In genomic region chr7:15461576-15461975, GRCh38 we compare ENCODE assay signal across 12 cellular contexts.
DNase-seq lines count a peak whose midpoint lies in the region; ATAC-seq, FAIRE-seq and TF ChIP-seq lines count a peak whose summit lies in the region.
"Had no signal": no experiment of that assay in that cellular context is flagged by ENCODE, and none has a peak within 500 bp of the region (broad histone marks: within the 10 kb centered on the region; RNA-seq: fewer than 3 reads in every experiment).

No MANE protein-coding gene starts in this region.

- no peak overlapping the region for H3K9ac ChIP-seq in endothelial cell of umbilical vein (replicated peaks; ENCODE audit: extremely low read depth, insufficient read depth, low read length)

- FAIRE-seq in endothelial cell of umbilical vein (lab: Jason Lieb, UNC) = no peak

- peak overlapping the region; percentile 45 for H3K27ac Mint-ChIP-seq in osteocyte (ENCODE audit: unreplicated experiment)
- H3K27ac Mint-ChIP-seq: naive B cell had no signal

- H3K9me3 ChIP-seq in endothelial cell of umbilical vein (replicated peaks; ENCODE audit: control insufficient read depth, insufficient read depth, low read length) (no peaks in the 10 kb centered on the region), upper lobe of right lung (no peaks in the 10 kb centered on the region)
- H3K9me3 ChIP-seq: spleen had no signal

- H2AFZ ChIP-seq in endothelial cell of umbilical vein (ENCODE audit: low read depth, low read length) = peak overlapping the region; percentile 37

- intact Hi-C loops in endothelial cell of umbilical vein (cut with micrococcal nuclease) (no loop called here), upper lobe of right lung (cut with DNase I) (no loop called here)

- H3K4me3 ChIP-seq in endothelial cell of umbilical vein (replicated peaks in 1 of 3; ENCODE audit: insufficient read depth in 1 of 3, low read depth in 1 of 3, low read length in 3 of 3) = no peak overlapping the region
- H3K4me3 ChIP-seq in upper lobe of right lung = no peak overlapping the region
- H3K4me3 ChIP-seq: spleen had no signal

- H3K27ac ChIP-seq in endothelial cell of umbilical vein (ENCODE audit: insufficient read depth, low read depth, low read length) (no peak overlapping the region), upper lobe of right lung (no peak overlapping the region)
- H3K27ac ChIP-seq: spleen had no signal

- no TSS peak for BruUV-seq in endothelial cell of umbilical vein (replicated peaks; lab: Mats Ljungman, UMichigan)

- dilution Hi-C loops in endothelial cell of umbilical vein (cut with MboI; ENCODE audit: extremely low pct_ligation_motif_present, low sequenced_read_pairs) = no loop called here

- no peaks in the 10 kb centered on the region for H3K9me3 Mint-ChIP-seq in osteocyte (ENCODE audit: unreplicated experiment)

- no peak overlapping the region for H3K4me2 ChIP-seq in endothelial cell of umbilical vein (ENCODE audit: insufficient read depth, low read length)

- CTCF ChIA-PET in endothelial cell of umbilical vein (lab: Charles Lee) = interaction anchor here (0.9 to 1.5 kb wide), 3 partner anchors 62 to 637 kb away, joined by 3 to 5 read pairs (median 3); no protein-coding TSS in a partner anchor
- CTCF ChIA-PET in HEK293T (lab: Yijun Ruan, JAX) = no interaction called here

- peaks cover 4% of the 10 kb centered on the region for H3K4me1 ChIP-seq in endothelial cell of umbilical vein (ENCODE audit: control insufficient read depth, extremely low read depth, insufficient read depth, low read length)
- no peaks in the 10 kb centered on the region for H3K4me1 ChIP-seq in upper lobe of right lung
- H3K4me1 ChIP-seq: spleen had no signal

- no peak overlapping the region for H3K4me3 Mint-ChIP-seq in osteocyte (ENCODE audit: unreplicated experiment)
- H3K4me3 Mint-ChIP-seq: naive B cell had no signal

- no peak for ATAC-seq in upper lobe of right lung
- ATAC-seq in HG02884 (IDR thresholded peaks at IDR 0.05; ENCODE audit: unreplicated experiment) = no peak

- no peaks in the 10 kb centered on the region for H3K36me3 Mint-ChIP-seq in osteocyte (ENCODE audit: unreplicated experiment)
- H3K36me3 Mint-ChIP-seq: naive B cell had no signal

- H3K4me1 Mint-ChIP-seq in osteocyte (ENCODE audit: unreplicated experiment) = peaks cover 58% of the 10 kb centered on the region
- H3K4me1 Mint-ChIP-seq: naive B cell had no signal

- no peak for TF ChIP-seq POLR2A in endothelial cell of umbilical vein (IDR thresholded peaks at IDR 0.05; ENCODE audit: low read depth, low read length)

- POLR2A ChIA-PET in endothelial cell of umbilical vein (lab: Charles Lee) (no interaction called here), HEK293T (lab: Yijun Ruan, JAX) (no interaction called here)

- H3K27me3 ChIP-seq in endothelial cell of umbilical vein (ENCODE audit: control insufficient read depth in 2 of 2, insufficient read depth in 2 of 2, low read length in 2 of 2) (no peaks in the 10 kb centered on the region), upper lobe of right lung (no peaks in the 10 kb centered on the region)
- H3K27me3 ChIP-seq: spleen had no signal

- DNase-seq in AG20443 (ENCODE audit: low spot score) (peak; percentile 58), LHCN-M2 (ENCODE audit: low read depth) (peak; percentile 96), endothelial cell of umbilical vein (ENCODE audit: low read depth, low spot score) (peak; percentile 52), osteocyte (ENCODE audit: extremely low spot score, unreplicated experiment) (no peak), upper lobe of right lung (no peak), activated gamma-delta T cell (lab: John Stamatoyannopoulos, UW) (no peak), HEK293T (ENCODE audit: extremely low spot score) (no peak)
- DNase-seq: activated CD4-positive, alpha-beta T cell treated with anti-CD3 and anti-CD28 coated beads, Interleukin-2, amount 50 U/mL, for 4 hours; naive B cell; NCI-H1092 treated with DMSO at 0.1 percent for 48 hours; spleen had no signal

- no peaks in the 10 kb centered on the region for H3K79me2 ChIP-seq in endothelial cell of umbilical vein (ENCODE audit: control insufficient read depth, insufficient read depth, low read length)

- no peaks in the 10 kb centered on the region for H3K27me3 Mint-ChIP-seq in osteocyte (ENCODE audit: unreplicated experiment)
- H3K27me3 Mint-ChIP-seq: naive B cell had no signal

- H4K20me1 ChIP-seq in endothelial cell of umbilical vein (replicated peaks; ENCODE audit: control insufficient read depth, extremely low read depth, insufficient read depth, low read length) = no peaks in the 10 kb centered on the region

- H3K36me3 ChIP-seq in endothelial cell of umbilical vein (ENCODE audit: control insufficient read depth in 2 of 2, extremely low read depth in 1 of 2, insufficient read depth in 2 of 2, low read length in 2 of 2) = no peaks in the 10 kb centered on the region
- no peaks in the 10 kb centered on the region for H3K36me3 ChIP-seq in upper lobe of right lung
- H3K36me3 ChIP-seq: spleen had no signal

- no peak for TF ChIP-seq CTCF in endothelial cell of umbilical vein (IDR thresholded peaks at IDR 0.05; ENCODE audit: extremely low read depth in 1 of 2, insufficient read depth in 1 of 2, low read depth in 1 of 2, low read length in 2 of 2)
- TF ChIP-seq CTCF in osteocyte (IDR thresholded peaks at IDR 0.05) = no peak
- TF ChIP-seq CTCF in upper lobe of right lung (IDR thresholded peaks at IDR 0.05) = no peak

- no peaks in the 10 kb centered on the region for H3K9me1 ChIP-seq in endothelial cell of umbilical vein (replicated peaks; ENCODE audit: control insufficient read depth, extremely low read depth, insufficient read depth, low read length)

TF ChIP-seq in endothelial cell of umbilical vein, 7 proteins besides CTCF, POLR2A, EP300 and RAD21:
- TF ChIP-seq GATA2 (IDR thresholded peaks at IDR 0.05; ENCODE audit: insufficient read depth, insufficient read length, low read depth, low read length) (peak; percentile 19), JUN (IDR thresholded peaks at IDR 0.05; ENCODE audit: borderline replicate concordance, insufficient read depth, insufficient read length, low read depth) (no peak), EZH2 (IDR thresholded peaks at IDR 0.05; ENCODE audit: borderline replicate concordance, low read depth, low read length, severe bottlenecking) (no peak), POLR2AphosphoS5 (IDR thresholded peaks at IDR 0.05; ENCODE audit: insufficient read depth, low read depth, low read length) (no peak), FOS (IDR thresholded peaks at IDR 0.05; ENCODE audit: borderline replicate concordance, insufficient read depth, low read length) (peak; percentile 44), MAX (IDR thresholded peaks at IDR 0.05; ENCODE audit: insufficient read depth, insufficient read length) (no peak), MYC (IDR thresholded peaks at IDR 0.05; ENCODE audit: low read depth, low read length) (no peak)

TF ChIP-seq in HEK293T, 16 proteins besides CTCF, POLR2A, EP300 and RAD21:
- TF ChIP-seq CTBP1 (IDR thresholded peaks at IDR 0.05; ENCODE audit: borderline replicate concordance) (no peak), NFRKB (IDR thresholded peaks at IDR 0.05) (no peak), ARNT (IDR thresholded peaks at IDR 0.05) (no peak), BHLHE40 (IDR thresholded peaks at IDR 0.05; ENCODE audit: borderline replicate concordance) (no peak), TARDBP (IDR thresholded peaks at IDR 0.05) (no peak), PKNOX1 (IDR thresholded peaks at IDR 0.05) (no peak), LEF1 (IDR thresholded peaks at IDR 0.05; ENCODE audit: borderline replicate concordance) (no peak), ELF4 (IDR thresholded peaks at IDR 0.05) (no peak), ZNF384 (IDR thresholded peaks at IDR 0.05) (no peak), FOXA1 (IDR thresholded peaks at IDR 0.05) (no peak), HDGF (IDR thresholded peaks at IDR 0.05; ENCODE audit: borderline replicate concordance) (no peak), FOXM1 (IDR thresholded peaks at IDR 0.05; ENCODE audit: borderline replicate concordance) (no peak), SP1 (IDR thresholded peaks at IDR 0.05) (no peak), SUZ12 (IDR thresholded peaks at IDR 0.05) (no peak), FOXK2 (IDR thresholded peaks at IDR 0.05) (no peak), L3MBTL2 (conservative IDR thresholded peaks at IDR 0.05) (no peak)

Comparison
In these comparisons a context has a peak if more than half of its experiments do, and no peak if none do; other contexts are left out.
1. DNase-seq: peak in AG20443 (single experiment), LHCN-M2 (single experiment) and endothelial cell of umbilical vein (single experiment); none in osteocyte (single experiment), upper lobe of right lung (single experiment), activated gamma-delta T cell (single experiment) and HEK293T (single experiment).